Comparison of ENCODE assay signal across 8 cellular contexts in genomic region chr19:40305403-40305802, GRCh38. TPM values are rescaled to one million over a fixed set of nuclear protein-coding genes. Genes with fewer than 3 reads are reported as not detected.
DNase-seq lines count a peak whose midpoint lies in the region; ATAC-seq and TF ChIP-seq lines count a peak whose summit lies in the region.

No MANE protein-coding gene starts in this region.

- H3K27ac ChIP-seq in SK-N-SH (ENCODE audit: low read depth in 2 of 2, low read length in 1 of 2), result no peak overlapping the region
- no peak overlapping the region for H3K27ac ChIP-seq in psoas muscle
- no peak overlapping the region for H3K27ac ChIP-seq in vagina

- 19% methylated on average over 5 of the region's 5 CpGs for WGBS in SK-N-SH (ENCODE audit: low lambda C conversion rate)
- 7 to 10% (median 10%) methylated on average over 5 of the region's 5 CpGs for WGBS in psoas muscle, 3 donors

- peak; percentile 91 for TF ChIP-seq RAD21 in SK-N-SH (IDR thresholded peaks at IDR 0.05; ENCODE audit: low read length)

- H3K9me3 ChIP-seq in SK-N-SH (no peaks in the 10 kb centered on the region), psoas muscle (no peaks in the 10 kb centered on the region), vagina (no peaks in the 10 kb centered on the region)

- no peaks in the 10 kb centered on the region for H3K79me2 ChIP-seq in SK-N-SH (ENCODE audit: insufficient read depth)

- H3K4me1 ChIP-seq in SK-N-SH (ENCODE audit: control insufficient read depth in 1 of 2, insufficient read depth in 2 of 2, low read depth in 1 of 2, low read length in 1 of 2), result peaks cover 0 to 20% of the 10 kb centered on the region in 2 experiments; a peak in 1 of 4 replicates
- H3K4me1 ChIP-seq in psoas muscle, result no peaks in the 10 kb centered on the region
- no peaks in the 10 kb centered on the region for H3K4me1 ChIP-seq in vagina

- CTCF ChIA-PET in SK-N-SH (lab: Yijun Ruan, JAX), result interaction anchor here (0.5 to 2.1 kb wide), 62 partner anchors 9 to 394 kb away, joined by 3 to 25 read pairs (median 4); partner anchors contain the start of genes AKT2, BLVRB, C19orf47 and PLD3

- H2AFZ ChIP-seq in SK-N-SH (ENCODE audit: low read depth), result no peak overlapping the region

- H3K9ac ChIP-seq in SK-N-SH, result no peak overlapping the region

- no peaks in the 10 kb centered on the region for H4K20me1 ChIP-seq in SK-N-SH (ENCODE audit: insufficient read depth)

- intact Hi-C loops in psoas muscle (cut with DNase I) (loop anchor here (2.0 to 10.0 kb wide), 2 partner anchors 289 to 293 kb away; no protein-coding TSS in a partner anchor), vagina (cut with DNase I) (no loop called here)

- TF ChIP-seq CTCF in SK-N-SH (IDR thresholded peaks at IDR 0.05), result peak; percentile 89
- TF ChIP-seq CTCF in psoas muscle (IDR thresholded peaks at IDR 0.05), result peak; percentile 70
- TF ChIP-seq CTCF in vagina (IDR thresholded peaks at IDR 0.05), result peak; percentile 51 to 66 (median 60)

- DNase-seq in EH (ENCODE audit: low read depth) (peak; percentile 85), MV-4-11 (lab: John Stamatoyannopoulos, UW) (peak; percentile 88), SK-N-SH (peak; percentile 83), glomerular endothelial cell (ENCODE audit: extremely low read depth, low read depth, low spot score) (peak; percentile 52), psoas muscle (peak; percentile 75 to 86), vagina (ENCODE audit: extremely low spot score in 2 of 2) (no peak)
- DNase-seq in activated naive CD4-positive, alpha-beta T cell treated with Interleukin-2 at 50 U/mL for 16 hours, result peak; percentile 68

- peaks cover 5% of the 10 kb centered on the region for H3F3A ChIP-seq in SK-N-SH (replicated peaks; ENCODE audit: insufficient read depth)

- ATAC-seq in psoas muscle (peak; percentile 63 to 91 (median 84)), HG02571 (IDR thresholded peaks at IDR 0.05; ENCODE audit: unreplicated experiment) (no peak)

- H3K4me2 ChIP-seq in SK-N-SH, result no peak overlapping the region

- H3K27me3 ChIP-seq in SK-N-SH (ENCODE audit: insufficient read depth) (no peaks in the 10 kb centered on the region), psoas muscle (ENCODE audit: insufficient read depth in 3 of 3, low read length in 2 of 3) (no peaks in the 10 kb centered on the region), vagina (no peaks in the 10 kb centered on the region)

- H3K36me3 ChIP-seq in SK-N-SH (replicated peaks in 1 of 2; ENCODE audit: control insufficient read depth in 1 of 2, insufficient read depth in 2 of 2, low read length in 1 of 2) (no peaks in the 10 kb centered on the region), psoas muscle (ENCODE audit: insufficient read depth in 1 of 2, low read depth in 1 of 2) (no peaks in the 10 kb centered on the region), vagina (no peaks in the 10 kb centered on the region)

- TF ChIP-seq EP300 in SK-N-SH (IDR thresholded peaks at IDR 0.05; ENCODE audit: borderline replicate concordance in 1 of 2, low read depth in 1 of 2, low read length in 1 of 2), result no peak

- POLR2A ChIA-PET in SK-N-SH (lab: Yijun Ruan, JAX), result interaction anchor here (0.7 to 1.0 kb wide), 2 partner anchors 115 to 158 kb away, joined by 4 read pairs; no protein-coding TSS in a partner anchor

- H3K4me3 ChIP-seq in SK-N-SH (ENCODE audit: low read depth in 2 of 2, low read length in 1 of 2), result no peak overlapping the region; a peak in 1 of 4 replicates
- H3K4me3 ChIP-seq in psoas muscle, result no peak overlapping the region
- no peak overlapping the region for H3K4me3 ChIP-seq in vagina

- no peaks in the 10 kb centered on the region for H3K9me2 ChIP-seq in SK-N-SH

- no peak for TF ChIP-seq POLR2A in vagina (IDR thresholded peaks at IDR 0.05)

TF ChIP-seq in SK-N-SH, 30 proteins besides CTCF, POLR2A, EP300 and RAD21:
- TF ChIP-seq JUND (IDR thresholded peaks at IDR 0.05) (no peak), NFIC (IDR thresholded peaks at IDR 0.05; ENCODE audit: borderline replicate concordance) (no peak), SIN3A (IDR thresholded peaks at IDR 0.05; ENCODE audit: borderline replicate concordance, low read depth, low read length) (no peak), EZH2phosphoT487 (IDR thresholded peaks at IDR 0.05; ENCODE audit: borderline replicate concordance, low read depth) (no peak), USF1 (IDR thresholded peaks at IDR 0.05; ENCODE audit: borderline replicate concordance, low read depth) (no peak), SMC3 (IDR thresholded peaks at IDR 0.05; ENCODE audit: low read depth, low read length) (peak; percentile 82), TEAD4 (IDR thresholded peaks at IDR 0.05; ENCODE audit: borderline replicate concordance, insufficient read depth) (no peak)
TF ChIP-seq in SK-N-SH: peak in this region for 1.

RNA-seq across cellular contexts. Expression of gene AKT2, which starts 20.3 kb away (rescaled TPM):
- polyA plus RNA-seq in SK-N-SH (2012; rRNA removed) (99.8 and 107 TPM in 2 replicates), psoas muscle (100 to 1,000 TPM in 1 of 3 donors, 10 to 100 TPM in 2; 81.8 to 139 (median 98.0) TPM)
- 36.4 and 53.7 TPM in 2 replicates for polyA plus RNA-seq in SK-N-SH (2012; cell fraction: cytosol; rRNA removed)
- 421 and 552 TPM in 2 replicates for polyA plus RNA-seq in SK-N-SH (2012; cell fraction: nucleus; rRNA removed)
- total RNA-seq in glomerular endothelial cell (33.8 and 38.6 TPM in 2 replicates), psoas muscle (100 to 1,000 TPM; 135 to 194 (median 173) TPM), vagina (105 TPM)

RNA-seq across cellular contexts. Expression of gene C19orf47, which starts 42.8 kb away (rescaled TPM):
- polyA plus RNA-seq in SK-N-SH (2012; rRNA removed), result 13.9 and 17.2 TPM in 2 replicates
- 7.8 and 9.6 TPM in 2 replicates for polyA plus RNA-seq in SK-N-SH (2012; cell fraction: cytosol; rRNA removed)
- 21.0 and 30.8 TPM in 2 replicates for polyA plus RNA-seq in SK-N-SH (2012; cell fraction: nucleus; rRNA removed)
- 6.9 and 13.1 TPM in 2 replicates for total RNA-seq in glomerular endothelial cell
- 100 to 1,000 TPM; 220 to 299 (median 285) TPM for total RNA-seq in psoas muscle
- polyA plus RNA-seq in psoas muscle, result 100 to 1,000 TPM; 368 to 436 (median 429) TPM
- 17.4 TPM for total RNA-seq in vagina

RNA-seq across cellular contexts. Expression of gene PLD3, which starts 43.1 kb away (rescaled TPM):
- 449 and 511 TPM in 2 replicates for polyA plus RNA-seq in SK-N-SH (2012; rRNA removed)
- polyA plus RNA-seq in SK-N-SH (2012; cell fraction: cytosol; rRNA removed), result 156 and 261 TPM in 2 replicates
- polyA plus RNA-seq in SK-N-SH (2012; cell fraction: nucleus; rRNA removed), result 418 and 461 TPM in 2 replicates
- 505 and 567 TPM in 2 replicates for total RNA-seq in glomerular endothelial cell
- total RNA-seq in psoas muscle, result 100 to 1,000 TPM in 1 of 4 donors, 10 to 100 TPM in 3; 77.8 to 116 (median 85.0) TPM
- polyA plus RNA-seq in psoas muscle, result 10 to 100 TPM; 60.2 to 87.3 (median 64.9) TPM
- total RNA-seq in vagina, result 177 TPM

Comparison
In these comparisons a context has a peak if more than half of its experiments do, and no peak if none do; other contexts are left out.
1. DNase-seq: peak in EH (single experiment), MV-4-11 (single experiment), SK-N-SH (single experiment), activated naive CD4-positive, alpha-beta T cell treated with Interleukin-2 at 50 U/mL for 16 hours (single experiment), glomerular endothelial cell (single experiment) and psoas muscle (2 of 2); none in vagina (0 of 2).
2. RNA of gene C19orf47, which starts 42.8 kb away (total RNA-seq): 220 to 299 TPM in psoas muscle; 17.4 TPM in vagina (single experiment) and 6.9 to 13.1 TPM in glomerular endothelial cell; every median in the first group is over 10 times any median in the second.
3. Peak in every context shown above with its lines, with median percentiles within 50 percentile points of each other: CTCF ChIP-seq.